In the genomic region with DNA sequence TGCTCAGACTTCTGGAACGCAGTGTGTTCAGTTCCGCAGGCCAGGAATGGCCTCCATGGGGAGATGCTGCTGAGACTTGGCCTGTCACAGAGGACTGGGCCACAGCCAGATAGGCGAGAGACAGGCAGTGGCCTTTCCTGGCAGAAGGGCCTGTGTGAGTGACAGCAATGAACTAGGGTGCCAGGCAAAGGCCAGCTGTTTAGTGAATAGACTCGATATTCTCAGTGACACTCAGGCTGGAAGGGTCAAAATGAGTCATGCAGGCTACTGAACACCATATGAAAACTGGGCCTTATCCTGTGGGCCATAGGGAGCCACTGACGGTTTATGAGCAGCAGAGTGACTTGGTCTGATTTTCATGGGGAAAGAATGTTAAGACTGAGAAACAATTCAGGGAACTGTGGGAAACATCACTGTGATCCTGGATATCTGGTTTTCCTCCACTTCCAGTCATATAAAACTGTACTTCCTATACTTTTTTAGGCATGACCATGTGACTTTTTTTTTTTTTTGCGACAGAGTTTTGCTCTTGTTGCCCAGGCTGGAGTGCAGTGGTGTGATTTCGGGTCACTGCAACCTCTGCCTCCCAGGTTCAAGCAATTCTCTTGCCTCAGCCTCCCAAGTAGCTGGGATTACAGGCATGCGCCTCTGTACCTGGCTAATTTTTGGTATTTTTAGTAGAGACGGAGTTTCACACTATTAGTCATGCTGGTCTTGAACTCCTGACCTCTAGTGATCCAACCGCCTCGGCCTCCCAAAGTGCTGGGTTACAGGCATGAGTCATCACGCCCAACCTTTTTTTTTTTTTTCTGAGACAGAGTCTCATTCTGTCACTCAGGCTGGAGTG, we compare ENCODE assay signal across 1 cellular context.
TF ChIP-seq lines count a peak whose summit lies in the region.

No MANE protein-coding gene starts in this region.

TF ChIP-seq in HepG2, 621 proteins besides CTCF, POLR2A, EP300 and RAD21 (continued from another document and continues in another):
- TF ChIP-seq, protein P1, sequence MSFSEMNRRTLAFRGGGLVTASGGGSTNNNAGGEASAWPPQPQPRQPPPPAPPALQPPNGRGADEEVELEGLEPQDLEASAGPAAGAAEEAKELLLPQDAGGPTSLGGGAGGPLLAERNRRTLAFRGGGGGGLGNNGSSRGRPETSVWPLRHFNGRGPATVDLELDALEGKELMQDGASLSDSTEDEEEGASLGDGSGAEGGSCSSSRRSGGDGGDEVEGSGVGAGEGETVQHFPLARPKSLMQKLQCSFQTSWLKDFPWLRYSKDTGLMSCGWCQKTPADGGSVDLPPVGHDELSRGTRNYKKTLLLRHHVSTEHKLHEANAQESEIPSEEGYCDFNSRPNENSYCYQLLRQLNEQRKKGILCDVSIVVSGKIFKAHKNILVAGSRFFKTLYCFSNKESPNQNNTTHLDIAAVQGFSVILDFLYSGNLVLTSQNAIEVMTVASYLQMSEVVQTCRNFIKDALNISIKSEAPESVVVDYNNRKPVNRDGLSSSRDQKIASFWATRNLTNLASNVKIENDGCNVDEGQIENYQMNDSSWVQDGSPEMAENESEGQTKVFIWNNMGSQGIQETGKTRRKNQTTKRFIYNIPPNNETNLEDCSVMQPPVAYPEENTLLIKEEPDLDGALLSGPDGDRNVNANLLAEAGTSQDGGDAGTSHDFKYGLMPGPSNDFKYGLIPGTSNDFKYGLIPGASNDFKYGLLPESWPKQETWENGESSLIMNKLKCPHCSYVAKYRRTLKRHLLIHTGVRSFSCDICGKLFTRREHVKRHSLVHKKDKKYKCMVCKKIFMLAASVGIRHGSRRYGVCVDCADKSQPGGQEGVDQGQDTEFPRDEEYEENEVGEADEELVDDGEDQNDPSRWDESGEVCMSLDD (CRISPR knock-in tag; IDR thresholded peaks at IDR 0.05; ENCODE audit: borderline replicate concordance), result no peak
- TF ChIP-seq ZNF337 (CRISPR knock-in tag; IDR thresholded peaks at IDR 0.05; ENCODE audit: borderline replicate concordance, low read depth) (no peak), ZNF430 (CRISPR knock-in tag; IDR thresholded peaks at IDR 0.05) (no peak; the same call in 1 of the 2 replicates), TEAD2 (CRISPR knock-in tag; IDR thresholded peaks at IDR 0.05) (no peak), MYC (CRISPR knock-in tag; IDR thresholded peaks at IDR 0.05; ENCODE audit: borderline replicate concordance) (no peak), SNRNP70 (IDR thresholded peaks at IDR 0.05; ENCODE audit: low read depth, low read length) (no peak), FIP1L1 (IDR thresholded peaks at IDR 0.05; ENCODE audit: borderline replicate concordance, insufficient read depth, low read depth, low read length) (no peak), EED (CRISPR knock-in tag; IDR thresholded peaks at IDR 0.05) (no peak), ZBTB38 (CRISPR knock-in tag; IDR thresholded peaks at IDR 0.05) (peak; percentile 58; the same call in 1 of the 2 replicates), SP140L (CRISPR knock-in tag; IDR thresholded peaks at IDR 0.05; ENCODE audit: borderline replicate concordance) (no peak), ZFP36 (IDR thresholded peaks at IDR 0.05; ENCODE audit: borderline replicate concordance, low read depth, low read length, partially characterized antibody) (peak; percentile 73), ATF1 (CRISPR knock-in tag; IDR thresholded peaks at IDR 0.05) (no peak), SP2 (CRISPR knock-in tag; IDR thresholded peaks at IDR 0.05) (0 out of 2 replicates have a peak, but pooled peaks have one; percentile 27), HHEX (CRISPR knock-in tag; IDR thresholded peaks at IDR 0.05) (no peak), NCOA2 (CRISPR knock-in tag; IDR thresholded peaks at IDR 0.05) (0 out of 2 replicates have a peak, but pooled peaks have one; percentile 20), AGO2 (optimal IDR thresholded peaks at IDR 0.05; ENCODE audit: low read depth, low read length) (no peak), NFYC (CRISPR knock-in tag; IDR thresholded peaks at IDR 0.05) (no peak), CHD2 (IDR thresholded peaks at IDR 0.05; ENCODE audit: low read depth, low read length) (no peak), CC2D1A (CRISPR knock-in tag; IDR thresholded peaks at IDR 0.05) (0 out of 2 replicates have a peak, but pooled peaks have one; percentile 27), MIXL1 (CRISPR knock-in tag; IDR thresholded peaks at IDR 0.05) (0 out of 2 replicates have a peak, but pooled peaks have one; percentile 33), ZSCAN9 (CRISPR knock-in tag; IDR thresholded peaks at IDR 0.05; ENCODE audit: borderline replicate concordance) (no peak), TEAD3 (CRISPR knock-in tag; optimal IDR thresholded peaks at IDR 0.05; ENCODE audit: borderline replicate concordance) (peak; percentile 51), ZNF670 (CRISPR knock-in tag; IDR thresholded peaks at IDR 0.05; ENCODE audit: borderline replicate concordance) (peak; percentile 76), FOXA3 (CRISPR knock-in tag; IDR thresholded peaks at IDR 0.05) (0 out of 2 replicates have a peak, but pooled peaks have one; percentile 32), KDM5B (CRISPR knock-in tag; IDR thresholded peaks at IDR 0.05; ENCODE audit: borderline replicate concordance) (0 out of 2 replicates have a peak, but pooled peaks have one; percentile 37), ZNF431 (CRISPR knock-in tag; IDR thresholded peaks at IDR 0.05; ENCODE audit: borderline replicate concordance, low read depth) (no peak), HNRNPUL1 (IDR thresholded peaks at IDR 0.05; ENCODE audit: low read depth, low read length) (no peak), WIZ (CRISPR knock-in tag; IDR thresholded peaks at IDR 0.05) (no peak), AHR (CRISPR knock-in tag; IDR thresholded peaks at IDR 0.05) (no peak), NCOA1 (CRISPR knock-in tag; IDR thresholded peaks at IDR 0.05) (no peak), ZFP82 (CRISPR knock-in tag; IDR thresholded peaks at IDR 0.05; ENCODE audit: borderline replicate concordance) (no peak), REPIN1 (CRISPR knock-in tag; IDR thresholded peaks at IDR 0.05; ENCODE audit: borderline replicate concordance, low read depth) (no peak), ERF (CRISPR knock-in tag; IDR thresholded peaks at IDR 0.05) (no peak), PHB2 (IDR thresholded peaks at IDR 0.05; ENCODE audit: partially characterized antibody) (no peak), ZNF558 (CRISPR knock-in tag; IDR thresholded peaks at IDR 0.05; ENCODE audit: borderline replicate concordance) (no peak), NFIC (IDR thresholded peaks at IDR 0.05; ENCODE audit: low read length) (no peak), CBX5 (CRISPR knock-in tag; IDR thresholded peaks at IDR 0.05; ENCODE audit: borderline replicate concordance) (no peak), RBM39 (IDR thresholded peaks at IDR 0.05; ENCODE audit: low read depth, low read length, poor library complexity, severe bottlenecking) (no peak), ZKSCAN5 (CRISPR knock-in tag; IDR thresholded peaks at IDR 0.05) (no peak), ZNF660 (CRISPR knock-in tag; IDR thresholded peaks at IDR 0.05; ENCODE audit: borderline replicate concordance, low read depth) (no peak)
- TF ChIP-seq, protein P2, sequence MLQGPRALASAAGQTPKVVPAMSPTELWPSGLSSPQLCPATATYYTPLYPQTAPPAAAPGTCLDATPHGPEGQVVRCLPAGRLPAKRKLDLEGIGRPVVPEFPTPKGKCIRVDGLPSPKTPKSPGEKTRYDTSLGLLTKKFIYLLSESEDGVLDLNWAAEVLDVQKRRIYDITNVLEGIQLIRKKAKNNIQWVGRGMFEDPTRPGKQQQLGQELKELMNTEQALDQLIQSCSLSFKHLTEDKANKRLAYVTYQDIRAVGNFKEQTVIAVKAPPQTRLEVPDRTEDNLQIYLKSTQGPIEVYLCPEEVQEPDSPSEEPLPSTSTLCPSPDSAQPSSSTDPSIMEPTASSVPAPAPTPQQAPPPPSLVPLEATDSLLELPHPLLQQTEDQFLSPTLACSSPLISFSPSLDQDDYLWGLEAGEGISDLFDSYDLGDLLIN (CRISPR knock-in tag; IDR thresholded peaks at IDR 0.05; ENCODE audit: borderline replicate concordance), result no peak
- TF ChIP-seq, protein P3, sequence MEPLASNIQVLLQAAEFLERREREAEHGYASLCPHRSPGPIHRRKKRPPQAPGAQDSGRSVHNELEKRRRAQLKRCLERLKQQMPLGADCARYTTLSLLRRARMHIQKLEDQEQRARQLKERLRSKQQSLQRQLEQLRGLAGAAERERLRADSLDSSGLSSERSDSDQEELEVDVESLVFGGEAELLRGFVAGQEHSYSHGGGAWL (CRISPR knock-in tag; IDR thresholded peaks at IDR 0.05), result no peak
- TF ChIP-seq, protein P4, sequence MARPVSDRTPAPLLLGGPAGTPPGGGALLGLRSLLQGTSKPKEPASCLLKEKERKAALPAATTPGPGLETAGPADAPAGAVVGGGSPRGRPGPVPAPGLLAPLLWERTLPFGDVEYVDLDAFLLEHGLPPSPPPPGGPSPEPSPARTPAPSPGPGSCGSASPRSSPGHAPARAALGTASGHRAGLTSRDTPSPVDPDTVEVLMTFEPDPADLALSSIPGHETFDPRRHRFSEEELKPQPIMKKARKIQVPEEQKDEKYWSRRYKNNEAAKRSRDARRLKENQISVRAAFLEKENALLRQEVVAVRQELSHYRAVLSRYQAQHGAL (CRISPR knock-in tag; IDR thresholded peaks at IDR 0.05; ENCODE audit: not compliant biosample characterization), result no peak
- TF ChIP-seq, protein P5, sequence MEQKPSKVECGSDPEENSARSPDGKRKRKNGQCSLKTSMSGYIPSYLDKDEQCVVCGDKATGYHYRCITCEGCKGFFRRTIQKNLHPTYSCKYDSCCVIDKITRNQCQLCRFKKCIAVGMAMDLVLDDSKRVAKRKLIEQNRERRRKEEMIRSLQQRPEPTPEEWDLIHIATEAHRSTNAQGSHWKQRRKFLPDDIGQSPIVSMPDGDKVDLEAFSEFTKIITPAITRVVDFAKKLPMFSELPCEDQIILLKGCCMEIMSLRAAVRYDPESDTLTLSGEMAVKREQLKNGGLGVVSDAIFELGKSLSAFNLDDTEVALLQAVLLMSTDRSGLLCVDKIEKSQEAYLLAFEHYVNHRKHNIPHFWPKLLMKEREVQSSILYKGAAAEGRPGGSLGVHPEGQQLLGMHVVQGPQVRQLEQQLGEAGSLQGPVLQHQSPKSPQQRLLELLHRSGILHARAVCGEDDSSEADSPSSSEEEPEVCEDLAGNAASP (CRISPR knock-in tag; IDR thresholded peaks at IDR 0.05; ENCODE audit: borderline replicate concordance), result no peak
- TF ChIP-seq, protein P6, sequence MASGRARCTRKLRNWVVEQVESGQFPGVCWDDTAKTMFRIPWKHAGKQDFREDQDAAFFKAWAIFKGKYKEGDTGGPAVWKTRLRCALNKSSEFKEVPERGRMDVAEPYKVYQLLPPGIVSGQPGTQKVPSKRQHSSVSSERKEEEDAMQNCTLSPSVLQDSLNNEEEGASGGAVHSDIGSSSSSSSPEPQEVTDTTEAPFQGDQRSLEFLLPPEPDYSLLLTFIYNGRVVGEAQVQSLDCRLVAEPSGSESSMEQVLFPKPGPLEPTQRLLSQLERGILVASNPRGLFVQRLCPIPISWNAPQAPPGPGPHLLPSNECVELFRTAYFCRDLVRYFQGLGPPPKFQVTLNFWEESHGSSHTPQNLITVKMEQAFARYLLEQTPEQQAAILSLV (CRISPR knock-in tag; IDR thresholded peaks at IDR 0.05; ENCODE audit: borderline replicate concordance), result no peak
- TF ChIP-seq, protein P7, sequence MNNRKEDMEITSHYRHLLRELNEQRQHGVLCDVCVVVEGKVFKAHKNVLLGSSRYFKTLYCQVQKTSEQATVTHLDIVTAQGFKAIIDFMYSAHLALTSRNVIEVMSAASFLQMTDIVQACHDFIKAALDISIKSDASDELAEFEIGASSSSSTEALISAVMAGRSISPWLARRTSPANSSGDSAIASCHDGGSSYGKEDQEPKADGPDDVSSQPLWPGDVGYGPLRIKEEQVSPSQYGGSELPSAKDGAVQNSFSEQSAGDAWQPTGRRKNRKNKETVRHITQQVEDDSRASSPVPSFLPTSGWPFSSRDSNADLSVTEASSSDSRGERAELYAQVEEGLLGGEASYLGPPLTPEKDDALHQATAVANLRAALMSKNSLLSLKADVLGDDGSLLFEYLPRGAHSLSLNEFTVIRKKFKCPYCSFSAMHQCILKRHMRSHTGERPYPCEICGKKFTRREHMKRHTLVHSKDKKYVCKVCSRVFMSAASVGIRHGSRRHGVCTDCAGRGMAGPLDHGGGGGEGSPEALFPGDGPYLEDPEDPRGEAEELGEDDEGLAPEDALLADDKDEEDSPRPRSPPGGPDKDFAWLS (CRISPR knock-in tag; IDR thresholded peaks at IDR 0.05; ENCODE audit: borderline replicate concordance), result no peak
- TF ChIP-seq, protein P8, sequence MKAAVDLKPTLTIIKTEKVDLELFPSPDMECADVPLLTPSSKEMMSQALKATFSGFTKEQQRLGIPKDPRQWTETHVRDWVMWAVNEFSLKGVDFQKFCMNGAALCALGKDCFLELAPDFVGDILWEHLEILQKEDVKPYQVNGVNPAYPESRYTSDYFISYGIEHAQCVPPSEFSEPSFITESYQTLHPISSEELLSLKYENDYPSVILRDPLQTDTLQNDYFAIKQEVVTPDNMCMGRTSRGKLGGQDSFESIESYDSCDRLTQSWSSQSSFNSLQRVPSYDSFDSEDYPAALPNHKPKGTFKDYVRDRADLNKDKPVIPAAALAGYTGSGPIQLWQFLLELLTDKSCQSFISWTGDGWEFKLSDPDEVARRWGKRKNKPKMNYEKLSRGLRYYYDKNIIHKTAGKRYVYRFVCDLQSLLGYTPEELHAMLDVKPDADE (CRISPR knock-in tag; IDR thresholded peaks at IDR 0.05), result no peak
- TF ChIP-seq, protein P9, sequence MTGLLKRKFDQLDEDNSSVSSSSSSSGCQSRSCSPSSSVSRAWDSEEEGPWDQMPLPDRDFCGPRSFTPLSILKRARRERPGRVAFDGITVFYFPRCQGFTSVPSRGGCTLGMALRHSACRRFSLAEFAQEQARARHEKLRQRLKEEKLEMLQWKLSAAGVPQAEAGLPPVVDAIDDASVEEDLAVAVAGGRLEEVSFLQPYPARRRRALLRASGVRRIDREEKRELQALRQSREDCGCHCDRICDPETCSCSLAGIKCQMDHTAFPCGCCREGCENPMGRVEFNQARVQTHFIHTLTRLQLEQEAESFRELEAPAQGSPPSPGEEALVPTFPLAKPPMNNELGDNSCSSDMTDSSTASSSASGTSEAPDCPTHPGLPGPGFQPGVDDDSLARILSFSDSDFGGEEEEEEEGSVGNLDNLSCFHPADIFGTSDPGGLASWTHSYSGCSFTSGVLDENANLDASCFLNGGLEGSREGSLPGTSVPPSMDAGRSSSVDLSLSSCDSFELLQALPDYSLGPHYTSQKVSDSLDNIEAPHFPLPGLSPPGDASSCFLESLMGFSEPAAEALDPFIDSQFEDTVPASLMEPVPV (CRISPR knock-in tag; IDR thresholded peaks at IDR 0.05), result no peak
- TF ChIP-seq, protein P10, sequence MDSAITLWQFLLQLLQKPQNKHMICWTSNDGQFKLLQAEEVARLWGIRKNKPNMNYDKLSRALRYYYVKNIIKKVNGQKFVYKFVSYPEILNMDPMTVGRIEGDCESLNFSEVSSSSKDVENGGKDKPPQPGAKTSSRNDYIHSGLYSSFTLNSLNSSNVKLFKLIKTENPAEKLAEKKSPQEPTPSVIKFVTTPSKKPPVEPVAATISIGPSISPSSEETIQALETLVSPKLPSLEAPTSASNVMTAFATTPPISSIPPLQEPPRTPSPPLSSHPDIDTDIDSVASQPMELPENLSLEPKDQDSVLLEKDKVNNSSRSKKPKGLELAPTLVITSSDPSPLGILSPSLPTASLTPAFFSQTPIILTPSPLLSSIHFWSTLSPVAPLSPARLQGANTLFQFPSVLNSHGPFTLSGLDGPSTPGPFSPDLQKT (CRISPR knock-in tag; IDR thresholded peaks at IDR 0.05; ENCODE audit: borderline replicate concordance), result no peak
